In genomic region chr2:32039447-32040219, GRCh38 we compare ENCODE assay signal across 8 cellular contexts. TPM values are rescaled to one million over a fixed set of nuclear protein-coding genes. Genes with fewer than 3 reads are reported as not detected.
A peak's percentile ranks its signal among the peaks of the same experiment; 100 is the strongest.
DNase-seq lines count a peak whose midpoint lies in the region; ATAC-seq, FAIRE-seq and TF ChIP-seq lines count a peak whose summit lies in the region.

TSS of gene DPY30 (minus strand) at chr2:32039805. CDS start at chr2:32039456, 349 bp downstream.

- H3K27ac ChIP-seq in smooth muscle cell (ENCODE audit: low read depth) = peak within 1 kb of the TSS; percentile 63

- H3K36me3 Mint-ChIP-seq in WTC11 = peaks cover 8% of the 10 kb centered on the region

- CTCF ChIA-PET in WTC11 (lab: Charles Lee) = interaction anchor here (0.6 to 4.7 kb wide), 4 partner anchors 10 to 153 kb away, joined by 3 to 25 read pairs (median 4); partner anchors contain the start of gene SPAST

- ATAC-seq in GM19023 (IDR thresholded peaks at IDR 0.05; ENCODE audit: unreplicated experiment) (peak; percentile 87), HG03196 (IDR thresholded peaks at IDR 0.05; ENCODE audit: unreplicated experiment) (peak; percentile 90), WTC11 (peak; percentile 91)

- H3K27me3 ChIP-seq in bronchial epithelial cell (ENCODE audit: control insufficient read depth, insufficient read depth, low read length) = no peaks in the 10 kb centered on the region
- no peaks in the 10 kb centered on the region for H3K27me3 ChIP-seq in smooth muscle cell (ENCODE audit: low read depth)

- peaks cover 11% of the 10 kb centered on the region for H3K4me1 Mint-ChIP-seq in WTC11

- no peaks in the 10 kb centered on the region for H3K9me3 ChIP-seq in smooth muscle cell (replicated peaks; ENCODE audit: low read depth)

- no peaks in the 10 kb centered on the region for H3K4me1 ChIP-seq in smooth muscle cell (ENCODE audit: low read depth)

- peak within 1 kb of the TSS; percentile 74 for H2AFZ ChIP-seq in smooth muscle cell (ENCODE audit: low read depth)

- no peaks in the 10 kb centered on the region for H4K20me1 ChIP-seq in smooth muscle cell (ENCODE audit: low read depth)

- H3K9ac ChIP-seq in smooth muscle cell (ENCODE audit: low read depth) = peak within 1 kb of the TSS; percentile 55

- H3K4me3 ChIP-seq in AG09309 (ENCODE audit: control insufficient read depth, low read depth, low read length) (peak within 1 kb of the TSS; percentile 64), bronchial epithelial cell (ENCODE audit: low read depth, low read length) (peak within 1 kb of the TSS; percentile 68), smooth muscle cell (peak within 1 kb of the TSS; percentile 82)

- FAIRE-seq in bronchial epithelial cell (lab: Jason Lieb, UNC) = no peak

- DNase-seq in AG09309 (ENCODE audit: low read depth) (peak; percentile 68), NCI-H345 (lab: John Stamatoyannopoulos, UW) (peak; percentile 93), WTC11 (ENCODE audit: low spot score) (peak; percentile 93), bronchial epithelial cell (ENCODE audit: low read depth) (peak; percentile 87), iPS-NIHi7 (ENCODE audit: extremely low spot score) (peak; percentile 94), smooth muscle cell (lab: John Stamatoyannopoulos, UW; ENCODE audit: unreplicated experiment) (peak; percentile 64)

- H3K79me2 ChIP-seq in smooth muscle cell (ENCODE audit: low read depth) = peaks cover 20% of the 10 kb centered on the region

- H3K27me3 Mint-ChIP-seq in WTC11 (ENCODE audit: low read depth) = no peaks in the 10 kb centered on the region; the same call in 1 of the 2 replicates

- WGBS in smooth muscle cell (ENCODE audit: low lambda C conversion rate) = under 1% methylated on average over 41 of the region's 43 CpGs

- H3F3A ChIP-seq in smooth muscle cell (ENCODE audit: low read depth) = no peaks in the 10 kb centered on the region

- TF ChIP-seq CTCF in AG09309 (IDR thresholded peaks at IDR 0.05; ENCODE audit: control insufficient read depth, insufficient read depth, low read depth, low read length, missing control alignments) (no peak), WTC11 (IDR thresholded peaks at IDR 0.05) (no peak), bronchial epithelial cell (IDR thresholded peaks at IDR 0.05; ENCODE audit: insufficient read depth, low read length, severe bottlenecking) (no peak), smooth muscle cell (IDR thresholded peaks at IDR 0.05; ENCODE audit: borderline replicate concordance, insufficient read depth, poor library complexity, severe bottlenecking) (no peak)

- peak within 1 kb of the TSS; percentile 99 for H3K27ac Mint-ChIP-seq in WTC11

- H3K4me2 ChIP-seq in smooth muscle cell = peak within 1 kb of the TSS; percentile 88

- no peaks in the 10 kb centered on the region for H3K36me3 ChIP-seq in bronchial epithelial cell (ENCODE audit: control insufficient read depth, insufficient read depth, low read length)
- no peaks in the 10 kb centered on the region for H3K36me3 ChIP-seq in smooth muscle cell (ENCODE audit: low read depth)

- POLR2A ChIA-PET in WTC11 (lab: Charles Lee) = interaction anchor here (0.5 to 3.8 kb wide), 18 partner anchors 9 to 317 kb away, joined by 3 to 56 read pairs (median 4); partner anchors contain the start of genes BIRC6, MEMO1, SLC30A6 and SPAST

- peak within 1 kb of the TSS; percentile 96 for H3K4me3 Mint-ChIP-seq in WTC11

- H3K9me3 Mint-ChIP-seq in WTC11 = no peaks in the 10 kb centered on the region

TF ChIP-seq in WTC11, 78 proteins besides CTCF, POLR2A, EP300 and RAD21 (continues in another document):
- no peak for TF ChIP-seq SMAD4 (CRISPR knock-in tag; IDR thresholded peaks at IDR 0.05)
- TF ChIP-seq TEAD1 (CRISPR knock-in tag; IDR thresholded peaks at IDR 0.05) = peak; percentile 86
- TF ChIP-seq SP1 (CRISPR knock-in tag; conservative IDR thresholded peaks at IDR 0.05) = peak; percentile 26; the same call in 1 of the 2 replicates
- peak; percentile 36 for TF ChIP-seq FOXK1 (CRISPR knock-in tag; IDR thresholded peaks at IDR 0.05)
- TF ChIP-seq TEAD4 (CRISPR knock-in tag; IDR thresholded peaks at IDR 0.05) = 0 out of 2 replicates have a peak, but pooled peaks have one; percentile 46
- TF ChIP-seq, protein P1, sequence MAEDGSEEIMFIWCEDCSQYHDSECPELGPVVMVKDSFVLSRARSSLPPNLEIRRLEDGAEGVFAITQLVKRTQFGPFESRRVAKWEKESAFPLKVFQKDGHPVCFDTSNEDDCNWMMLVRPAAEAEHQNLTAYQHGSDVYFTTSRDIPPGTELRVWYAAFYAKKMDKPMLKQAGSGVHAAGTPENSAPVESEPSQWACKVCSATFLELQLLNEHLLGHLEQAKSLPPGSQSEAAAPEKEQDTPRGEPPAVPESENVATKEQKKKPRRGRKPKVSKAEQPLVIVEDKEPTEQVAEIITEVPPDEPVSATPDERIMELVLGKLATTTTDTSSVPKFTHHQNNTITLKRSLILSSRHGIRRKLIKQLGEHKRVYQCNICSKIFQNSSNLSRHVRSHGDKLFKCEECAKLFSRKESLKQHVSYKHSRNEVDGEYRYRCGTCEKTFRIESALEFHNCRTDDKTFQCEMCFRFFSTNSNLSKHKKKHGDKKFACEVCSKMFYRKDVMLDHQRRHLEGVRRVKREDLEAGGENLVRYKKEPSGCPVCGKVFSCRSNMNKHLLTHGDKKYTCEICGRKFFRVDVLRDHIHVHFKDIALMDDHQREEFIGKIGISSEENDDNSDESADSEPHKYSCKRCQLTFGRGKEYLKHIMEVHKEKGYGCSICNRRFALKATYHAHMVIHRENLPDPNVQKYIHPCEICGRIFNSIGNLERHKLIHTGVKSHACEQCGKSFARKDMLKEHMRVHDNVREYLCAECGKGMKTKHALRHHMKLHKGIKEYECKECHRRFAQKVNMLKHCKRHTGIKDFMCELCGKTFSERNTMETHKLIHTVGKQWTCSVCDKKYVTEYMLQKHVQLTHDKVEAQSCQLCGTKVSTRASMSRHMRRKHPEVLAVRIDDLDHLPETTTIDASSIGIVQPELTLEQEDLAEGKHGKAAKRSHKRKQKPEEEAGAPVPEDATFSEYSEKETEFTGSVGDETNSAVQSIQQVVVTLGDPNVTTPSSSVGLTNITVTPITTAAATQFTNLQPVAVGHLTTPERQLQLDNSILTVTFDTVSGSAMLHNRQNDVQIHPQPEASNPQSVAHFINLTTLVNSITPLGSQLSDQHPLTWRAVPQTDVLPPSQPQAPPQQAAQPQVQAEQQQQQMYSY (CRISPR knock-in tag; IDR thresholded peaks at IDR 0.05) = no peak
- peak; percentile 58; the same call in 1 of the 2 replicates for TF ChIP-seq MYBL2 (CRISPR knock-in tag; IDR thresholded peaks at IDR 0.05)
- 0 out of 2 replicates have a peak, but pooled peaks have one; percentile 24 for TF ChIP-seq FOXP4 (CRISPR knock-in tag; IDR thresholded peaks at IDR 0.05)
- peak; percentile 65; the same call in 1 of the 2 replicates for TF ChIP-seq JUN (CRISPR knock-in tag; IDR thresholded peaks at IDR 0.05)
- 0 out of 2 replicates have a peak, but pooled peaks have one; percentile 24 for TF ChIP-seq HMGXB4 (CRISPR knock-in tag; IDR thresholded peaks at IDR 0.05)

RNA-seq across cellular contexts. Expression of gene DPY30, which starts in this region (rescaled TPM):
- total RNA-seq in WTC11 (2021) (116 to 136 TPM (median 135 TPM) in 3 replicates), bronchial epithelial cell (60.3 and 75.7 TPM in 2 replicates), smooth muscle cell (96.5 and 97.4 TPM in 2 replicates)
- 103 and 123 TPM in 2 replicates for polyA plus RNA-seq in smooth muscle cell

Comparison
In these comparisons a context has a peak if more than half of its experiments do, and no peak if none do; other contexts are left out.
1. Peak in every context shown above with its lines: DNase-seq, ATAC-seq, H3K4me3 ChIP-seq and H3K27ac ChIP-seq.